ENCODE assay signal across 1 cellular context in the genomic region with DNA sequence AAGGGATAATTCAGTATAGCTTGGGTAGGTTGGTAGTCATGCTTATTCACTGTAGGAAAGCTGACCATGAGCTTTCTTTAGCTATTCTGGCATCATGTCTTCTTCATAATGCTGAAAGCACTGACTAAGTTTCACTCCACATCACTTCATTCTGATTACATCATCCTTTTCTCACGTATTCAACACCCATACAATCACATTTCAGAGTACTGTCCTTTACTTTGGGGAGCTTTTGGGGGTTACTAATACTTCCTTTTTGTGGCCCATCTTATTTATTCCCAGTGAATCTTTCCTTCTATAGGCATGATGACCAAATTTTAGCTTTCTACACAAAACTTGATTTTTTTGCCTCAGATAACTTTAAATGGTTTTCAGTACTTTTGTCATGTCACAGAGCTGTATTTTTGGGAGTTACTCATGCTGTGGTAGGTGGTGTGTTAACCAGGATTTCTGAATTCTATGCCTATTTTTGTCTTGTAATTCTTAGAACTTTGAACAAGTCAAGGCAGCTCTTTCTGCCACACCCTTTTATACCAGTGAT.
A peak's percentile ranks its signal among the peaks of the same experiment; 100 is the strongest.
TF ChIP-seq lines count a peak whose summit lies in the region.

No MANE protein-coding gene starts in this region.

TF ChIP-seq in IMR-90, 13 proteins besides CTCF, POLR2A, EP300 and RAD21:
- TF ChIP-seq CEBPB (IDR thresholded peaks at IDR 0.05; ENCODE audit: low read depth, low read length) (peak; percentile 83), RFX5 (IDR thresholded peaks at IDR 0.05; ENCODE audit: low read depth, low read length) (no peak), MAFK (IDR thresholded peaks at IDR 0.05; ENCODE audit: low read depth, low read length) (peak; percentile 42; the same call in 1 of the 2 replicates)
